ENCODE assay signal across 1 cellular context in genomic region chr1:158124999-158125398, GRCh38.
TF ChIP-seq lines count a peak whose summit lies in the region.

No MANE protein-coding gene starts in this region.

TF ChIP-seq in GM12878, 131 proteins besides CTCF, POLR2A, EP300 and RAD21 (continued from another document):
- no peak for TF ChIP-seq ZNF687 (IDR thresholded peaks at IDR 0.05)
